22 cellular contexts compared by ENCODE assay signal in the genomic region with DNA sequence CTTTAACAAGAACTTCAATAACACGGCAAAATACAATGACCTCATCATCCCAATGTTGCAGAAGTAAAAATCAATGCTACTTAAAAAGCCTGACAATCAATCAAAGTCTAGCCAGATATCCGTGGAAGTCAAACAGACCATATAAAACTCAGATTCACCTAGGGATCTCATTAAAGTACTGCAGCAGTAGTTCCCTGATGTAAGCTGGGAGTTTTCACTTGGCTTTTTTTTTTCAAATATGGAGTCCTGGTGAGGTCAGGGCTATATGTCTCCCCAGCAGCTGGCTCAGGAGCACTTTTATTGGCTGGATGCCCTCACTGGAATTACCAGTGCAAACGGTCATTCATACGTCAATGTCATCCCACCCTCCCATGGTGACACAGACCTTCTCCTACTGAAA.
"Had no signal": no experiment of that assay in that cellular context is flagged by ENCODE, and none has a peak within 500 bp of the region (broad histone marks: within the 10 kb centered on the region; RNA-seq: fewer than 3 reads in every experiment).

No MANE protein-coding gene starts in this region.

- H3K4me1 ChIP-seq: esophagus squamous epithelium, gastrocnemius medialis, pancreas, psoas muscle, right atrium auricular region, testis, upper lobe of left lung had no signal

- H3K27me3 ChIP-seq: esophagus squamous epithelium, gastrocnemius medialis, pancreas, right atrium auricular region, testis, upper lobe of left lung had no signal

- H3K4me3 Mint-ChIP-seq: activated naive CD4-positive, alpha-beta T cell treated with anti-CD3 and anti-CD28 coated beads for 36 hours; activated naive CD8-positive, alpha-beta T cell treated with anti-CD3 and anti-CD28 coated beads, Interleukin-2, amount 10 ng/mL, durations not matched to agents 7 days and 5 days; nephron; T-helper 17 cell had no signal

- H3K27ac ChIP-seq: coronary artery, esophagus squamous epithelium, gastrocnemius medialis, pancreas, psoas muscle, right atrium auricular region, testis, upper lobe of left lung had no signal

- H3K36me3 Mint-ChIP-seq: activated naive CD8-positive, alpha-beta T cell treated with anti-CD3 and anti-CD28 coated beads, Interleukin-2, amount 10 ng/mL, durations not matched to agents 7 days and 5 days had no signal

- FAIRE-seq: pancreas had no signal

- DNase-seq: activated CD4-positive, alpha-beta T cell treated with anti-CD3 and anti-CD28 coated beads for 4 hours; activated CD4-positive, alpha-beta T cell treated with anti-CD3 and anti-CD28 coated beads, Interleukin-2, amount 50 U/mL, for 48 hours; activated CD4-positive, CD25-positive, alpha-beta regulatory T cell; activated CD8-positive, alpha-beta memory T cell treated with anti-CD3 and anti-CD28 coated beads, Interleukin-2, amount 50 U/mL, for 48 hours; activated naive CD4-positive, alpha-beta T cell treated with anti-CD3 and anti-CD28 coated beads for 36 hours; activated naive CD8-positive, alpha-beta T cell treated with anti-CD3 and anti-CD28 coated beads, Interleukin-2, amount 10 ng/mL, durations not matched to agents 7 days and 5 days; activated T-cell treated with anti-CD3 and anti-CD28 coated beads, Interleukin-2, amount 50 U/mL, for 48 hours; amniotic stem cell; esophagus squamous epithelium; gastrocnemius medialis; head of caudate nucleus; hypothalamus; left ventricle myocardium superior; mammary epithelial cell; pancreas; psoas muscle; T-helper 17 cell; testis; upper lobe of left lung had no signal

- H3K9me3 Mint-ChIP-seq: activated naive CD4-positive, alpha-beta T cell treated with anti-CD3 and anti-CD28 coated beads for 36 hours had no signal

- H3K36me3 ChIP-seq: esophagus squamous epithelium, gastrocnemius medialis, pancreas, right atrium auricular region, upper lobe of left lung had no signal

- H3K9me3 ChIP-seq: esophagus squamous epithelium, gastrocnemius medialis, pancreas, psoas muscle, right atrium auricular region, testis, upper lobe of left lung had no signal

- H3K27ac Mint-ChIP-seq: activated naive CD4-positive, alpha-beta T cell treated with anti-CD3 and anti-CD28 coated beads for 36 hours; activated naive CD8-positive, alpha-beta T cell treated with anti-CD3 and anti-CD28 coated beads, Interleukin-2, amount 10 ng/mL, durations not matched to agents 7 days and 5 days; nephron; T-helper 17 cell had no signal

- ATAC-seq: gastrocnemius medialis, left ventricle myocardium superior, pancreas, psoas muscle, T-helper 17 cell had no signal

- H3K27me3 Mint-ChIP-seq: T-helper 17 cell had no signal

- H3K4me3 ChIP-seq: coronary artery, esophagus squamous epithelium, gastrocnemius medialis, pancreas, psoas muscle, right atrium auricular region, testis, upper lobe of left lung had no signal
